In genomic region chr2:108629417-108629816, GRCh38 we compare ENCODE assay signal across 9 cellular contexts.
DNase-seq lines count a peak whose midpoint lies in the region; ATAC-seq and TF ChIP-seq lines count a peak whose summit lies in the region.
"Had no signal": no experiment of that assay in that cellular context is flagged by ENCODE, and none has a peak within 500 bp of the region (broad histone marks: within the 10 kb centered on the region; RNA-seq: fewer than 3 reads in every experiment).

No MANE protein-coding gene starts in this region.

- CTCF ChIA-PET in activated CD4-positive, alpha-beta T cell treated with anti-CD3 and anti-CD28 coated beads, Interleukin-2, amount 10 ng/mL, durations not matched to agents 7 days and 5 days (lab: Charles Lee): interaction anchor here (0.7 to 3.4 kb wide), 6 partner anchors 7 to 82 kb away, joined by 3 to 17 read pairs (median 3); no protein-coding TSS in a partner anchor
- CTCF ChIA-PET in Calu3 (lab: Charles Lee): interaction anchor here (1.2 kb wide), 1 partner anchor 12 kb away, joined by 3 read pairs; no protein-coding TSS in a partner anchor

- H3K4me3 ChIP-seq in sigmoid colon (no peak overlapping the region), coronary artery (no peak overlapping the region)

- DNase-seq in activated CD4-positive, alpha-beta T cell treated with anti-CD3 and anti-CD28 coated beads, Interleukin-2, amount 10 ng/mL, durations not matched to agents 7 days and 5 days: no peak
- DNase-seq in activated CD4-positive, alpha-beta T cell treated with anti-CD3 and anti-CD28 coated beads, Interleukin-2, amount 50 U/mL, for 48 hours: no peak
- no peak for DNase-seq in stimulated activated naive CD8-positive, alpha-beta T cell treated with anti-CD3 and anti-CD28 coated beads, Interleukin-15, Interleukin-2, amounts not matched to agents 100 U/mL and 50 U/mL, for 24 hours
- DNase-seq in sigmoid colon (no peak), Calu3 (no peak), coronary artery (ENCODE audit: low spot score) (no peak)
- DNase-seq: erythroblast had no signal

- no peaks in the 10 kb centered on the region for H3K27me3 Mint-ChIP-seq in activated CD4-positive, alpha-beta T cell treated with anti-CD3 and anti-CD28 coated beads, Interleukin-2, amount 10 ng/mL, durations not matched to agents 7 days and 5 days
- peaks cover 3% of the 10 kb centered on the region for H3K27me3 Mint-ChIP-seq in IgD-negative memory B cell
- no peaks in the 10 kb centered on the region for H3K27me3 Mint-ChIP-seq in Calu3 (ENCODE audit: unreplicated experiment)

- POLR2A ChIA-PET in activated CD4-positive, alpha-beta T cell treated with anti-CD3 and anti-CD28 coated beads, Interleukin-2, amount 10 ng/mL, durations not matched to agents 7 days and 5 days (lab: Charles Lee): interaction anchor here (0.5 to 0.8 kb wide), 2 partner anchors 8 to 11 kb away, joined by 3 to 4 read pairs; no protein-coding TSS in a partner anchor

- H3K4me1 ChIP-seq in sigmoid colon: peaks cover 0 to 57% (median 40%) of the 10 kb centered on the region in 4 donors

- TF ChIP-seq CTCF in sigmoid colon (IDR thresholded peaks at IDR 0.05) (no peak), Calu3 (IDR thresholded peaks at IDR 0.05; ENCODE audit: unreplicated experiment) (no peak), coronary artery (IDR thresholded peaks at IDR 0.05) (no peak)

- TF ChIP-seq EP300 in sigmoid colon (IDR thresholded peaks at IDR 0.05): no peak

- no peaks in the 10 kb centered on the region for H3K27me3 ChIP-seq in sigmoid colon

- no peak for TF ChIP-seq POLR2A in sigmoid colon (IDR thresholded peaks at IDR 0.05)

- no TSS peak for BruUV-seq in Calu3 (replicated peaks; lab: Mats Ljungman, UMichigan)

- H3K9me3 Mint-ChIP-seq in activated CD4-positive, alpha-beta T cell treated with anti-CD3 and anti-CD28 coated beads, Interleukin-2, amount 10 ng/mL, durations not matched to agents 7 days and 5 days: no peaks in the 10 kb centered on the region
- no peaks in the 10 kb centered on the region for H3K9me3 Mint-ChIP-seq in IgD-negative memory B cell
- no peaks in the 10 kb centered on the region for H3K9me3 Mint-ChIP-seq in Calu3 (ENCODE audit: low read depth, unreplicated experiment)

- peaks cover 71% of the 10 kb centered on the region for H3K4me1 Mint-ChIP-seq in activated CD4-positive, alpha-beta T cell treated with anti-CD3 and anti-CD28 coated beads, Interleukin-2, amount 10 ng/mL, durations not matched to agents 7 days and 5 days
- H3K4me1 Mint-ChIP-seq in IgD-negative memory B cell (peaks cover 33 to 38% (median 34%) of the 10 kb centered on the region in 3 donors), Calu3 (ENCODE audit: low read depth, unreplicated experiment) (peaks cover 43% of the 10 kb centered on the region)

- H3K36me3 ChIP-seq in sigmoid colon: no peaks in the 10 kb centered on the region

- H3K9me3 ChIP-seq in sigmoid colon: no peaks in the 10 kb centered on the region

- peak overlapping the region; percentile 3 for H3K4me3 Mint-ChIP-seq in activated CD4-positive, alpha-beta T cell treated with anti-CD3 and anti-CD28 coated beads, Interleukin-2, amount 10 ng/mL, durations not matched to agents 7 days and 5 days
- H3K4me3 Mint-ChIP-seq in IgD-negative memory B cell (peak overlapping the region in 2 of 4 donors; percentile 39 to 70), Calu3 (ENCODE audit: low read depth, unreplicated experiment) (no peak overlapping the region)

- H3K27ac ChIP-seq in sigmoid colon: no peak overlapping the region
- no peak overlapping the region for H3K27ac ChIP-seq in coronary artery

- peak overlapping the region; percentile 39 for H3K27ac Mint-ChIP-seq in activated CD4-positive, alpha-beta T cell treated with anti-CD3 and anti-CD28 coated beads, Interleukin-2, amount 10 ng/mL, durations not matched to agents 7 days and 5 days
- H3K27ac Mint-ChIP-seq in IgD-negative memory B cell (peak overlapping the region in 2 of 3 donors; percentile 22 to 88), Calu3 (ENCODE audit: unreplicated experiment) (no peak overlapping the region)

- intact Hi-C loops in sigmoid colon (cut with DNase I) (no loop called here), Calu3 (cut with micrococcal nuclease; ENCODE audit: unreplicated experiment) (no loop called here)

- peak; percentile 69 for ATAC-seq in HG02610 (IDR thresholded peaks at IDR 0.05; ENCODE audit: unreplicated experiment)
- ATAC-seq in stimulated activated naive CD8-positive, alpha-beta T cell treated with anti-CD3 and anti-CD28 coated beads, Interleukin-15, Interleukin-2, amounts not matched to agents 100 U/mL and 50 U/mL, for 24 hours: peak; percentile 43

- peaks cover 25% of the 10 kb centered on the region for H3K36me3 Mint-ChIP-seq in activated CD4-positive, alpha-beta T cell treated with anti-CD3 and anti-CD28 coated beads, Interleukin-2, amount 10 ng/mL, durations not matched to agents 7 days and 5 days (ENCODE audit: low read depth)
- peaks cover 1% of the 10 kb centered on the region for H3K36me3 Mint-ChIP-seq in IgD-negative memory B cell
- H3K36me3 Mint-ChIP-seq in Calu3 (ENCODE audit: insufficient read depth, unreplicated experiment): no peaks in the 10 kb centered on the region

- 8 to 22% methylated on average over 1 of the region's 1 CpG for WGBS in sigmoid colon, 2 donors
